8 cellular contexts compared by ENCODE assay signal in genomic region chr5:142014911-142015584, GRCh38. TPM values are rescaled to one million over a fixed set of nuclear protein-coding genes. Genes with fewer than 3 reads are reported as not detected.
DNase-seq lines count a peak whose midpoint lies in the region; ATAC-seq and TF ChIP-seq lines count a peak whose summit lies in the region.

No MANE protein-coding gene starts in this region.

- peak; percentile 41 for ATAC-seq in GM19395 (IDR thresholded peaks at IDR 0.05; ENCODE audit: unreplicated experiment)
- ATAC-seq in WTC11, result no peak
- no peak for ATAC-seq in HG02571 (IDR thresholded peaks at IDR 0.05; ENCODE audit: unreplicated experiment)

- H3K9me3 Mint-ChIP-seq in WTC11, result peaks cover 4% of the 10 kb centered on the region
- no peaks in the 10 kb centered on the region for H3K9me3 Mint-ChIP-seq in stimulated activated naive CD8-positive, alpha-beta T cell treated with anti-CD3 and anti-CD28 coated beads, Interleukin-15, Interleukin-2, amounts not matched to agents 100 ng/mL and 50 ng/mL, for 24 hours

- H3K27me3 Mint-ChIP-seq in WTC11 (ENCODE audit: low read depth), result peaks cover 2% of the 10 kb centered on the region; the same call in 1 of the 2 replicates
- H3K27me3 Mint-ChIP-seq in stimulated activated naive CD8-positive, alpha-beta T cell treated with anti-CD3 and anti-CD28 coated beads, Interleukin-15, Interleukin-2, amounts not matched to agents 100 ng/mL and 50 ng/mL, for 24 hours, result no peaks in the 10 kb centered on the region

- H3K4me1 Mint-ChIP-seq in WTC11, result peaks cover 9% of the 10 kb centered on the region
- peaks cover 85% of the 10 kb centered on the region for H3K4me1 Mint-ChIP-seq in stimulated activated naive CD8-positive, alpha-beta T cell treated with anti-CD3 and anti-CD28 coated beads, Interleukin-15, Interleukin-2, amounts not matched to agents 100 ng/mL and 50 ng/mL, for 24 hours (ENCODE audit: low read depth)

- H3K36me3 Mint-ChIP-seq in WTC11, result peaks cover under 1% of the 10 kb centered on the region
- peaks cover 4% of the 10 kb centered on the region for H3K36me3 Mint-ChIP-seq in stimulated activated naive CD8-positive, alpha-beta T cell treated with anti-CD3 and anti-CD28 coated beads, Interleukin-15, Interleukin-2, amounts not matched to agents 100 ng/mL and 50 ng/mL, for 24 hours (ENCODE audit: low read depth)

- H3K27ac Mint-ChIP-seq in WTC11, result no peak overlapping the region
- H3K27ac Mint-ChIP-seq in stimulated activated naive CD8-positive, alpha-beta T cell treated with anti-CD3 and anti-CD28 coated beads, Interleukin-15, Interleukin-2, amounts not matched to agents 100 ng/mL and 50 ng/mL, for 24 hours, result peak overlapping the region; percentile 95

- CTCF ChIA-PET in WTC11 (lab: Charles Lee), result interaction anchor here (1.2 to 4.6 kb wide), 9 partner anchors 10 to 323 kb away, joined by 3 to 63 read pairs (median 5); partner anchors contain the start of gene RNF14

- POLR2A ChIA-PET in WTC11 (lab: Charles Lee), result no interaction called here

- TF ChIP-seq CTCF in WTC11 (IDR thresholded peaks at IDR 0.05), result 0 out of 2 replicates have a peak, but pooled peaks have one; percentile 32

- DNase-seq in CD1c-positive myeloid dendritic cell (ENCODE audit: extremely low spot score), result peak; percentile 73
- peak; percentile 47 for DNase-seq in NCI-H1048 (lab: John Stamatoyannopoulos, UW)
- DNase-seq in WTC11 (ENCODE audit: low spot score), result no peak
- DNase-seq in cerebellum (ENCODE audit: low spot score), result peak; percentile 54
- DNase-seq in lung microvascular endothelial cell (ENCODE audit: low read depth in 2 of 2), result peak; percentile 59 to 69

- H3K4me3 Mint-ChIP-seq in WTC11, result no peak overlapping the region
- peak overlapping the region; percentile 73 for H3K4me3 Mint-ChIP-seq in stimulated activated naive CD8-positive, alpha-beta T cell treated with anti-CD3 and anti-CD28 coated beads, Interleukin-15, Interleukin-2, amounts not matched to agents 100 ng/mL and 50 ng/mL, for 24 hours

TF ChIP-seq in WTC11, 78 proteins besides CTCF, POLR2A, EP300 and RAD21:
- TF ChIP-seq ZNF416 (CRISPR knock-in tag; IDR thresholded peaks at IDR 0.05), result no peak
TF ChIP-seq in WTC11: peak in this region for 0.

RNA-seq across cellular contexts. Expression of gene GNPDA1, which starts 2.2 kb away (rescaled TPM):
- 54.8 to 67.3 TPM (median 62.9 TPM) in 3 replicates for total RNA-seq in WTC11 (2021)
- 21.1 TPM for total RNA-seq in cerebellum
- total RNA-seq in lung microvascular endothelial cell, result 22.6 and 27.7 TPM in 2 replicates

RNA-seq across cellular contexts. Expression of gene RNF14, which starts 46.1 kb away (rescaled TPM):
- total RNA-seq in WTC11 (2021) (17.0 to 22.6 TPM (median 20.5 TPM) in 3 replicates), cerebellum (48.8 TPM), lung microvascular endothelial cell (37.3 and 46.6 TPM in 2 replicates)

RNA-seq across cellular contexts. Expression of gene PCDH12, which starts 57.0 kb away (rescaled TPM):
- total RNA-seq in WTC11 (2021), result 0.02 to 0.33 TPM in 2 of 3 replicates, not detected in the other
- 4.2 TPM for total RNA-seq in cerebellum
- 12.7 and 22.2 TPM in 2 replicates for total RNA-seq in lung microvascular endothelial cell
